In genomic region chr1:223155153-223155552, GRCh38 we compare ENCODE assay signal across 9 cellular contexts. TPM values are rescaled to one million over a fixed set of nuclear protein-coding genes. Genes with fewer than 3 reads are reported as not detected.
"Had no signal": no experiment of that assay in that cellular context is flagged by ENCODE, and none has a peak within 500 bp of the region (broad histone marks: within the 10 kb centered on the region; RNA-seq: fewer than 3 reads in every experiment).

No MANE protein-coding gene starts in this region.

- DNase-seq: IMR-90, KBM-7, KG1 had no signal

- FAIRE-seq: HepG2, HTR-8/SVneo had no signal

- H3K4me1 Mint-ChIP-seq: IgD-negative memory B cell had no signal

- H3K9ac ChIP-seq: KMS-11 had no signal

- H3K4me2 ChIP-seq: KMS-11 had no signal

- H3K9me3 Mint-ChIP-seq: IgD-negative memory B cell had no signal

- H3K27ac Mint-ChIP-seq: IgD-negative memory B cell had no signal

- H3K36me3 Mint-ChIP-seq: IgD-negative memory B cell had no signal

- H3K4me3 Mint-ChIP-seq: IgD-negative memory B cell had no signal

- H3K27ac ChIP-seq: HL-60, KMS-11 had no signal

- ATAC-seq: HepG2 had no signal

RNA-seq across cellular contexts. Expression of gene TLR5, which starts 12.1 kb away (rescaled TPM):
- total RNA-seq: HepG2, HT1080 had no signal
- polyA plus RNA-seq: HepG2 had no signal
